ENCODE assay signal across 13 cellular contexts in genomic region chr17:80377798-80378197, GRCh38.
"Had no signal": no experiment of that assay in that cellular context is flagged by ENCODE, and none has a peak within 500 bp of the region (broad histone marks: within the 10 kb centered on the region; RNA-seq: fewer than 3 reads in every experiment).

No MANE protein-coding gene starts in this region.

- H3K4me1 Mint-ChIP-seq: neural progenitor cell; stimulated activated memory B cell treated with anti-CD40 and anti-IgM and Interleukin-4, amounts not matched to agents 10 μg/mL and 1 μg/mL and 100 μg/mL, for 72 hours had no signal

- H3K36me3 ChIP-seq: neural progenitor cell had no signal

- H3K9ac ChIP-seq: neural progenitor cell, parathyroid adenoma had no signal

- H3K27me3 Mint-ChIP-seq: dendritic cell treated with granulocyte-macrophage colony-stimulating factor and Interleukin-4, amounts not matched to agents 40 ng/mL and 50 ng/mL, for 4 days; stimulated activated memory B cell treated with anti-CD40 and anti-IgM and Interleukin-4, amounts not matched to agents 10 μg/mL and 1 μg/mL and 100 μg/mL, for 72 hours; T-helper 17 cell had no signal

- DNase-seq: activated CD4-positive, alpha-beta T cell treated with anti-CD3 and anti-CD28 coated beads, Interleukin-2, amount 50 U/mL, for 4 hours; hypothalamus; retina; Right ventricle myocardium superior; small intestine; substantia nigra; T-helper 17 cell; trophoblast cell had no signal

- H3K27ac Mint-ChIP-seq: dendritic cell treated with granulocyte-macrophage colony-stimulating factor and Interleukin-4, amounts not matched to agents 40 ng/mL and 50 ng/mL, for 4 days; neural progenitor cell; stimulated activated memory B cell treated with anti-CD40 and anti-IgM and Interleukin-4, amounts not matched to agents 10 μg/mL and 1 μg/mL and 100 μg/mL, for 72 hours had no signal

- ATAC-seq: SK-N-SH treated with all-trans-retinoic acid at 6 μM for 48 hours; stimulated activated memory B cell treated with anti-CD40 and anti-IgM and Interleukin-4, amounts not matched to agents 10 μg/mL and 1 μg/mL and 100 μg/mL, for 72 hours; T-helper 17 cell had no signal

- H2AFZ ChIP-seq: neural progenitor cell, parathyroid adenoma had no signal

- H3K4me3 Mint-ChIP-seq: dendritic cell treated with granulocyte-macrophage colony-stimulating factor and Interleukin-4, amounts not matched to agents 40 ng/mL and 50 ng/mL, for 4 days; neural progenitor cell; stimulated activated memory B cell treated with anti-CD40 and anti-IgM and Interleukin-4, amounts not matched to agents 10 μg/mL and 1 μg/mL and 100 μg/mL, for 72 hours; T-helper 17 cell had no signal

- H3K4me2 ChIP-seq: neural progenitor cell had no signal

- H3K27ac ChIP-seq: neural progenitor cell, parathyroid adenoma had no signal

- H3K27me3 ChIP-seq: neural progenitor cell had no signal

- H3K9me3 Mint-ChIP-seq: dendritic cell treated with granulocyte-macrophage colony-stimulating factor and Interleukin-4, amounts not matched to agents 40 ng/mL and 50 ng/mL, for 4 days; neural progenitor cell; stimulated activated memory B cell treated with anti-CD40 and anti-IgM and Interleukin-4, amounts not matched to agents 10 μg/mL and 1 μg/mL and 100 μg/mL, for 72 hours had no signal

- H3K4me3 ChIP-seq: neural progenitor cell had no signal

- H3K4me1 ChIP-seq: neural progenitor cell had no signal
